Comparison of ENCODE assay signal across 23 cellular contexts in genomic region chr18:63860536-63860930, GRCh38. TPM values are rescaled to one million over a fixed set of nuclear protein-coding genes. Genes with fewer than 3 reads are reported as not detected.
"Had no signal": no experiment of that assay in that cellular context is flagged by ENCODE, and none has a peak within 500 bp of the region (broad histone marks: within the 10 kb centered on the region; RNA-seq: fewer than 3 reads in every experiment).

No MANE protein-coding gene starts in this region.

- H3K4me1 Mint-ChIP-seq: activated naive CD4-positive, alpha-beta T cell treated with anti-CD3 and anti-CD28 coated beads, Interleukin-2, amount 10 ng/mL, durations not matched to agents 7 days and 5 days; activated naive CD8-positive, alpha-beta T cell treated with anti-CD3 and anti-CD28 coated beads for 36 hours had no signal

- H3K36me3 Mint-ChIP-seq: activated naive CD4-positive, alpha-beta T cell treated with anti-CD3 and anti-CD28 coated beads, Interleukin-2, amount 10 ng/mL, durations not matched to agents 7 days and 5 days; activated naive CD8-positive, alpha-beta T cell treated with anti-CD3 and anti-CD28 coated beads for 36 hours had no signal

- H3K27me3 ChIP-seq: brain microvascular endothelial cell had no signal

- H3K4me3 Mint-ChIP-seq: activated CD8-positive, alpha-beta T cell treated with anti-CD3 and anti-CD28 coated beads for 36 hours; activated naive CD4-positive, alpha-beta T cell treated with anti-CD3 and anti-CD28 coated beads, Interleukin-2, amount 10 ng/mL, durations not matched to agents 7 days and 5 days; activated naive CD8-positive, alpha-beta T cell treated with anti-CD3 and anti-CD28 coated beads for 36 hours; activated T-cell treated with anti-CD3 and anti-CD28 coated beads, Interleukin-2, amount 50 U/mL, for 72 hours; T-helper 1 cell treated with Interleukin-12 subunit alpha and Interleukin-12 subunit beta and Interleukin-4 antibody, amounts not matched to agents 30 μg/mL and 1 μg/mL, for 36 hours had no signal

- H3K27ac ChIP-seq: brain microvascular endothelial cell had no signal

- H3K36me3 ChIP-seq: brain microvascular endothelial cell had no signal

- H3K9me3 Mint-ChIP-seq: activated CD8-positive, alpha-beta T cell treated with anti-CD3 and anti-CD28 coated beads for 36 hours; activated naive CD4-positive, alpha-beta T cell treated with anti-CD3 and anti-CD28 coated beads, Interleukin-2, amount 10 ng/mL, durations not matched to agents 7 days and 5 days; activated naive CD8-positive, alpha-beta T cell treated with anti-CD3 and anti-CD28 coated beads for 36 hours; activated T-cell treated with anti-CD3 and anti-CD28 coated beads, Interleukin-2, amount 50 U/mL, for 72 hours; activated T-helper 2 cell treated with anti-CD3 and anti-CD28 coated beads, Interferon-gamma antibody, Interleukin-2, Interleukin-4, amounts not matched to agents 10 μg/mL and 5 μg/mL and 100 μg/mL, durations not matched to agents 14 hours and 24 hours and 36 hours; T-helper 1 cell treated with Interleukin-12 subunit alpha and Interleukin-12 subunit beta and Interleukin-4 antibody, amounts not matched to agents 30 μg/mL and 1 μg/mL, for 36 hours had no signal

- H3K27ac Mint-ChIP-seq: activated CD8-positive, alpha-beta T cell treated with anti-CD3 and anti-CD28 coated beads for 36 hours; activated naive CD4-positive, alpha-beta T cell treated with anti-CD3 and anti-CD28 coated beads, Interleukin-2, amount 10 ng/mL, durations not matched to agents 7 days and 5 days; activated naive CD8-positive, alpha-beta T cell treated with anti-CD3 and anti-CD28 coated beads for 36 hours; activated T-cell treated with anti-CD3 and anti-CD28 coated beads, Interleukin-2, amount 50 U/mL, for 72 hours; activated T-helper 2 cell treated with anti-CD3 and anti-CD28 coated beads, Interferon-gamma antibody, Interleukin-2, Interleukin-4, amounts not matched to agents 10 μg/mL and 5 μg/mL and 100 μg/mL, durations not matched to agents 14 hours and 24 hours and 36 hours; T-helper 1 cell treated with Interleukin-12 subunit alpha and Interleukin-12 subunit beta and Interleukin-4 antibody, amounts not matched to agents 30 μg/mL and 1 μg/mL, for 36 hours had no signal

- ATAC-seq: activated CD4-positive, CD25-positive, alpha-beta regulatory T cell treated with anti-CD3 and anti-CD28 coated beads, Interleukin-2, amount 50 U/mL, for 24 hours; activated CD8-positive, alpha-beta T cell treated with anti-CD3 and anti-CD28 coated beads for 36 hours; activated T-cell treated with anti-CD3 and anti-CD28 coated beads, Interleukin-2, amount 50 U/mL, for 72 hours; PC-3 had no signal

- DNase-seq: activated CD4-positive, alpha-beta T cell treated with anti-CD3 and anti-CD28 coated beads for 4 hours; activated CD8-positive, alpha-beta memory T cell treated with anti-CD3 and anti-CD28 coated beads, Interleukin-2, amount 50 U/mL, for 4 hours; activated CD8-positive, alpha-beta T cell treated with anti-CD3 and anti-CD28 coated beads for 36 hours; activated gamma-delta T cell treated with Interleukin-2 at 50 U/mL for 16 hours; activated naive CD4-positive, alpha-beta T cell treated with anti-CD3 and anti-CD28 coated beads, Interleukin-2, amount 10 ng/mL, durations not matched to agents 7 days and 5 days; activated naive CD8-positive, alpha-beta T cell treated with anti-CD3 and anti-CD28 coated beads for 36 hours; activated T-cell treated with anti-CD3 and anti-CD28 coated beads, Interleukin-2, amount 50 U/mL, for 72 hours; brain microvascular endothelial cell; NCI-H1048; NCI-H146; NCI-H187 treated with DMSO at 0.1 percent for 48 hours; NCI-H2081 treated with DMSO at 0.1 percent for 48 hours; NCI-H446; NCI-H524; PC-3; SHP77 treated with DMSO at 0.1 percent for 48 hours had no signal

- H3K27me3 Mint-ChIP-seq: activated naive CD4-positive, alpha-beta T cell treated with anti-CD3 and anti-CD28 coated beads, Interleukin-2, amount 10 ng/mL, durations not matched to agents 7 days and 5 days had no signal

RNA-seq across cellular contexts. Expression of gene SERPINB2, which starts 27.0 kb away (rescaled TPM):
- total RNA-seq: activated CD8-positive, alpha-beta T cell treated with anti-CD3 and anti-CD28 coated beads for 36 hours; activated naive CD8-positive, alpha-beta T cell treated with anti-CD3 and anti-CD28 coated beads for 36 hours; activated T-cell treated with anti-CD3 and anti-CD28 coated beads, Interleukin-2, amount 50 U/mL, for 72 hours; activated T-helper 2 cell treated with anti-CD3 and anti-CD28 coated beads, Interferon-gamma antibody, Interleukin-2, Interleukin-4, amounts not matched to agents 10 μg/mL and 5 μg/mL and 100 μg/mL, durations not matched to agents 14 hours and 24 hours and 36 hours; cardiac septum; SK-MEL-5 had no signal

RNA-seq across cellular contexts. Expression of gene SERPINB10, which starts 47.2 kb away (rescaled TPM):
- total RNA-seq: activated CD8-positive, alpha-beta T cell treated with anti-CD3 and anti-CD28 coated beads for 36 hours; activated T-helper 2 cell treated with anti-CD3 and anti-CD28 coated beads, Interferon-gamma antibody, Interleukin-2, Interleukin-4, amounts not matched to agents 10 μg/mL and 5 μg/mL and 100 μg/mL, durations not matched to agents 14 hours and 24 hours and 36 hours; cardiac septum; LHCN-M2; M059J; PC-3 had no signal
